ENCODE assay signal across 15 cellular contexts in genomic region chr16:20971420-20971819, GRCh38.
"Had no signal": no experiment of that assay in that cellular context is flagged by ENCODE, and none has a peak within 500 bp of the region (broad histone marks: within the 10 kb centered on the region; RNA-seq: fewer than 3 reads in every experiment).

No MANE protein-coding gene starts in this region.

- H3K36me3 ChIP-seq: upper lobe of left lung had no signal

- H3K27ac ChIP-seq: hepatocyte, testis, upper lobe of left lung had no signal

- H3K27me3 ChIP-seq: hepatocyte, testis, upper lobe of left lung had no signal

- H3K4me2 ChIP-seq: hepatocyte, smooth muscle cell had no signal

- DNase-seq: activated B cell treated with CpG ODN at 0.5 μM for 24 hours; activated CD4-positive, alpha-beta T cell treated with anti-CD3 and anti-CD28 coated beads for 48 hours; activated CD8-positive, alpha-beta T cell treated with anti-CD3 and anti-CD28 coated beads for 36 hours; activated naive CD8-positive, alpha-beta T cell treated with anti-CD3 and anti-CD28 coated beads, Interleukin-2, amount 10 ng/mL, durations not matched to agents 7 days and 5 days; activated T-cell treated with anti-CD3 and anti-CD28 coated beads, Interleukin-2, amount 50 U/mL, for 48 hours; effector memory CD8-positive, alpha-beta T cell; kidney; mesendoderm; nucleus accumbens; stimulated activated naive CD8-positive, alpha-beta T cell treated with anti-CD3 and anti-CD28 coated beads, Interleukin-15, amount 100 ng/mL, for 72 hours; testis; upper lobe of left lung had no signal

- H3K4me1 ChIP-seq: testis, upper lobe of left lung had no signal

- H2AFZ ChIP-seq: hepatocyte had no signal

- H3K9me3 ChIP-seq: testis, upper lobe of left lung had no signal

- H3K4me3 ChIP-seq: hepatocyte, smooth muscle cell, testis, upper lobe of left lung had no signal

- ATAC-seq: activated CD8-positive, alpha-beta T cell treated with anti-CD3 and anti-CD28 coated beads for 36 hours; effector memory CD8-positive, alpha-beta T cell; natural killer cell treated with Interleukin-12 subunit alpha and Interleukin-12 subunit beta and Interleukin-15 and Interleukin-18, amount 100 ng/mL, for 72 hours; stimulated activated naive CD8-positive, alpha-beta T cell treated with anti-CD3 and anti-CD28 coated beads, Interleukin-15, amount 100 ng/mL, for 72 hours had no signal
